ENCODE assay signal across 15 cellular contexts in genomic region chr4:147944264-147944663, GRCh38.
DNase-seq lines count a peak whose midpoint lies in the region; ATAC-seq lines count a peak whose summit lies in the region.
"Had no signal": no experiment of that assay in that cellular context is flagged by ENCODE, and none has a peak within 500 bp of the region (broad histone marks: within the 10 kb centered on the region; RNA-seq: fewer than 3 reads in every experiment).

No MANE protein-coding gene starts in this region.

- DNase-seq in SIG-M5 treated with dmso at 0.1 percent for 504 hours (lab: John Stamatoyannopoulos, UW; ENCODE audit: unreplicated experiment) (peak; percentile 2), SIG-M5 (lab: John Stamatoyannopoulos, UW) (no peak), naive B cell (no peak), DMS 273 (lab: John Stamatoyannopoulos, UW; ENCODE audit: unreplicated experiment) (no peak), AG08395 (ENCODE audit: low spot score) (no peak), SK-N-DZ (ENCODE audit: low spot score) (no peak)
- DNase-seq: activated CD8-positive, alpha-beta memory T cell treated with anti-CD3 and anti-CD28 coated beads, Interleukin-2, amount 50 U/mL, for 48 hours; activated naive CD8-positive, alpha-beta T cell treated with anti-CD3 and anti-CD28 coated beads, Interleukin-2, amount 50 U/mL, for 24 hours; cerebellar nuclear complex; mesendoderm; NCI-H2171; occipital lobe; SK-N-SH had no signal

- H3K4me3 Mint-ChIP-seq in naive B cell = peak overlapping the region in 1 of 8 donors; percentile 17
- H3K4me3 Mint-ChIP-seq: activated naive CD8-positive, alpha-beta T cell treated with anti-CD3 and anti-CD28 coated beads, Interleukin-2, amount 50 U/mL, for 24 hours had no signal

- H3K27ac Mint-ChIP-seq in naive B cell = no peak overlapping the region
- H3K27ac Mint-ChIP-seq: activated naive CD8-positive, alpha-beta T cell treated with anti-CD3 and anti-CD28 coated beads, Interleukin-2, amount 50 U/mL, for 24 hours had no signal

- no peaks in the 10 kb centered on the region for H3K36me3 Mint-ChIP-seq in naive B cell

- H3K9me3 Mint-ChIP-seq in naive B cell = no peaks in the 10 kb centered on the region
- H3K9me3 Mint-ChIP-seq: activated naive CD8-positive, alpha-beta T cell treated with anti-CD3 and anti-CD28 coated beads, Interleukin-2, amount 50 U/mL, for 24 hours had no signal

- no peaks in the 10 kb centered on the region for H3K27me3 Mint-ChIP-seq in naive B cell
- H3K27me3 Mint-ChIP-seq: activated naive CD8-positive, alpha-beta T cell treated with anti-CD3 and anti-CD28 coated beads, Interleukin-2, amount 50 U/mL, for 24 hours had no signal

- H3K4me1 Mint-ChIP-seq in naive B cell = peaks cover 9 to 23% (median 21%) of the 10 kb centered on the region in 3 donors

- ATAC-seq in GM21367 (IDR thresholded peaks at IDR 0.05; ENCODE audit: unreplicated experiment) (peak; percentile 30), HG03460 (IDR thresholded peaks at IDR 0.05; ENCODE audit: unreplicated experiment) (peak; percentile 36), naive B cell (ENCODE audit: low read depth in 2 of 2) (peak; percentile 27 to 39)
- ATAC-seq: activated naive CD8-positive, alpha-beta T cell treated with anti-CD3 and anti-CD28 coated beads, Interleukin-2, amount 50 U/mL, for 24 hours had no signal
